ENCODE assay signal across 10 cellular contexts in genomic region chr1:236904874-236905741, GRCh38.
DNase-seq lines count a peak whose midpoint lies in the region; ATAC-seq and TF ChIP-seq lines count a peak whose summit lies in the region.
"Had no signal": no experiment of that assay in that cellular context is flagged by ENCODE, and none has a peak within 500 bp of the region (broad histone marks: within the 10 kb centered on the region; RNA-seq: fewer than 3 reads in every experiment).

No MANE protein-coding gene starts in this region.

- H3K27ac Mint-ChIP-seq in natural killer cell treated with Interleukin-12 subunit alpha and Interleukin-12 subunit beta and Interleukin-15 and Interleukin-18, amount 100 ng/mL, for 72 hours, result no peak overlapping the region
- H3K27ac Mint-ChIP-seq in natural killer cell, result no peak overlapping the region

- peak; percentile 80 to 82 for ATAC-seq in natural killer cell treated with Interleukin-12 subunit alpha and Interleukin-12 subunit beta and Interleukin-15 and Interleukin-18, amount 100 ng/mL, for 72 hours
- ATAC-seq in natural killer cell (no peak), GM18858 (IDR thresholded peaks at IDR 0.05; ENCODE audit: unreplicated experiment) (no peak)

- H3K4me3 ChIP-seq in foreskin fibroblast (ENCODE audit: low read depth in 1 of 2, low read length in 2 of 2), result no peak overlapping the region

- intact Hi-C loops in natural killer cell (cut with micrococcal nuclease), result no loop called here

- peaks cover 3% of the 10 kb centered on the region for H3K9me3 Mint-ChIP-seq in natural killer cell treated with Interleukin-12 subunit alpha and Interleukin-12 subunit beta and Interleukin-15 and Interleukin-18, amount 100 ng/mL, for 72 hours
- H3K9me3 Mint-ChIP-seq in natural killer cell, result peaks cover 2 to 9% of the 10 kb centered on the region in 2 donors

- TF ChIP-seq CTCF in natural killer cell (IDR thresholded peaks at IDR 0.05), result no peak
- no peak for TF ChIP-seq CTCF in foreskin fibroblast (IDR thresholded peaks at IDR 0.05; ENCODE audit: low read depth, low read length)

- H3K4me1 Mint-ChIP-seq in natural killer cell treated with Interleukin-12 subunit alpha and Interleukin-12 subunit beta and Interleukin-15 and Interleukin-18, amount 100 ng/mL, for 72 hours (ENCODE audit: low read depth in 2 of 2), result peaks cover 8 to 9% of the 10 kb centered on the region in 2 donors
- H3K4me1 Mint-ChIP-seq in natural killer cell, result peaks cover 0 to 12% of the 10 kb centered on the region in 2 donors

- H3K36me3 Mint-ChIP-seq in natural killer cell treated with Interleukin-12 subunit alpha and Interleukin-12 subunit beta and Interleukin-15 and Interleukin-18, amount 100 ng/mL, for 72 hours, result peaks cover 22% of the 10 kb centered on the region
- H3K36me3 Mint-ChIP-seq in natural killer cell, result no peaks in the 10 kb centered on the region

- no peaks in the 10 kb centered on the region for H3K27me3 Mint-ChIP-seq in natural killer cell treated with Interleukin-12 subunit alpha and Interleukin-12 subunit beta and Interleukin-15 and Interleukin-18, amount 100 ng/mL, for 72 hours
- no peaks in the 10 kb centered on the region for H3K27me3 Mint-ChIP-seq in natural killer cell (ENCODE audit: low read depth in 2 of 2)

- H3K4me3 Mint-ChIP-seq in natural killer cell treated with Interleukin-12 subunit alpha and Interleukin-12 subunit beta and Interleukin-15 and Interleukin-18, amount 100 ng/mL, for 72 hours, result no peak overlapping the region
- no peak overlapping the region for H3K4me3 Mint-ChIP-seq in natural killer cell

- DNase-seq in natural killer cell treated with Interleukin-12 subunit alpha and Interleukin-12 subunit beta and Interleukin-15 and Interleukin-18, amount 100 ng/mL, for 72 hours (ENCODE audit: low spot score), result no peak
- DNase-seq in natural killer cell (no peak), SIG-M5 (lab: John Stamatoyannopoulos, UW) (peak; percentile 48), foreskin fibroblast (peak; percentile 83 to 88), cerebellar nuclear complex (lab: John Stamatoyannopoulos, UW) (no peak), activated gamma-delta T cell treated with Interleukin-2 at 50 U/mL for 16 hours (no peak)
- no peak for DNase-seq in stimulated activated naive CD4-positive, alpha-beta T cell treated with Interleukin-2 at 50 U/mL for 16 hours (lab: John Stamatoyannopoulos, UW)
- DNase-seq: activated CD8-positive, alpha-beta memory T cell treated with anti-CD3 and anti-CD28 coated beads, Interleukin-2, amount 50 U/mL, for 4 hours; DMS79 treated with DMSO at 0.1 percent for 48 hours had no signal

Comparison
In these comparisons a context has a peak if more than half of its experiments do, and no peak if none do; other contexts are left out.
1. ATAC-seq: peak in natural killer cell treated with Interleukin-12 subunit alpha and Interleukin-12 subunit beta and Interleukin-15 and Interleukin-18, amount 100 ng/mL, for 72 hours (2 of 2); none in natural killer cell (0 of 3) and GM18858 (single experiment).
2. DNase-seq: peak in SIG-M5 (single experiment) and foreskin fibroblast (2 of 2); none in natural killer cell treated with Interleukin-12 subunit alpha and Interleukin-12 subunit beta and Interleukin-15 and Interleukin-18, amount 100 ng/mL, for 72 hours (single experiment), natural killer cell (single experiment), cerebellar nuclear complex (0 of 2), stimulated activated naive CD4-positive, alpha-beta T cell treated with Interleukin-2 at 50 U/mL for 16 hours (single experiment) and activated gamma-delta T cell treated with Interleukin-2 at 50 U/mL for 16 hours (single experiment).